8 cellular contexts compared by ENCODE assay signal in genomic region chr2:201432038-201432437, GRCh38. TPM values are rescaled to one million over a fixed set of nuclear protein-coding genes. Genes with fewer than 3 reads are reported as not detected.
DNase-seq lines count a peak whose midpoint lies in the region; ATAC-seq and TF ChIP-seq lines count a peak whose summit lies in the region.

No MANE protein-coding gene starts in this region.

- H3K4me2 ChIP-seq in OCI-LY7 (ENCODE audit: low read length): no peak overlapping the region

- ATAC-seq in sciatic nerve: peak; percentile 69
- no peak for ATAC-seq in HG03196 (IDR thresholded peaks at IDR 0.05; ENCODE audit: unreplicated experiment)

- H3K9me3 ChIP-seq in OCI-LY7 (ENCODE audit: low read length): no peaks in the 10 kb centered on the region; the same call in 1 of the 2 replicates

- H3K4me1 ChIP-seq in OCI-LY7 (ENCODE audit: insufficient read depth, low read length, poor library complexity, severe bottlenecking): no peaks in the 10 kb centered on the region

- H3K4me3 ChIP-seq in OCI-LY7 (ENCODE audit: low read depth, low read length, poor library complexity, severe bottlenecking): no peak overlapping the region

- H2AFZ ChIP-seq in OCI-LY7 (ENCODE audit: low read length): no peak overlapping the region

- peak overlapping the region; percentile 86 for H3K27ac Mint-ChIP-seq in T-helper 2 cell treated with Interferon-gamma antibody and Interleukin-4, amounts not matched to agents 5 μg/mL and 100 μg/mL, for 36 hours

- peak overlapping the region; percentile 62 for H3K4me3 Mint-ChIP-seq in T-helper 2 cell treated with Interferon-gamma antibody and Interleukin-4, amounts not matched to agents 5 μg/mL and 100 μg/mL, for 36 hours

- no peak for TF ChIP-seq CTCF in OCI-LY7 (conservative IDR thresholded peaks at IDR 0.05; ENCODE audit: low read length)
- TF ChIP-seq CTCF in GM20000 (IDR thresholded peaks at IDR 0.05; ENCODE audit: extremely low read depth, missing control alignments): no peak

- H3K9me2 ChIP-seq in OCI-LY7 (ENCODE audit: insufficient read depth, low read length): no peaks in the 10 kb centered on the region

- H3K4me1 Mint-ChIP-seq in T-helper 2 cell treated with Interferon-gamma antibody and Interleukin-4, amounts not matched to agents 5 μg/mL and 100 μg/mL, for 36 hours (ENCODE audit: low read depth): peaks cover 40% of the 10 kb centered on the region

- BruUV-seq in OCI-LY7 (replicated peaks; lab: Mats Ljungman, UMichigan): no TSS peak

- H3K36me3 Mint-ChIP-seq in T-helper 2 cell treated with Interferon-gamma antibody and Interleukin-4, amounts not matched to agents 5 μg/mL and 100 μg/mL, for 36 hours (ENCODE audit: low read depth): peaks cover 28% of the 10 kb centered on the region

- H4K20me1 ChIP-seq in OCI-LY7 (ENCODE audit: insufficient read depth, low read length): no peaks in the 10 kb centered on the region

- POLR2A ChIA-PET in OCI-LY7 (lab: Charles Lee): interaction anchor here (1.3 kb wide), 1 partner anchor 9 kb away, joined by 3 read pairs; no protein-coding TSS in a partner anchor

- intact Hi-C loops in sciatic nerve (cut with DNase I): no loop called here
- intact Hi-C loops in OCI-LY7 (cut with micrococcal nuclease; ENCODE audit: unreplicated experiment): no loop called here

- H3K9me3 Mint-ChIP-seq in T-helper 2 cell treated with Interferon-gamma antibody and Interleukin-4, amounts not matched to agents 5 μg/mL and 100 μg/mL, for 36 hours: peaks cover 18% of the 10 kb centered on the region

- H3K27ac ChIP-seq in OCI-LY7 (ENCODE audit: low read depth, low read length, poor library complexity, severe bottlenecking): no peak overlapping the region

- no peaks in the 10 kb centered on the region for H3K36me3 ChIP-seq in OCI-LY7 (ENCODE audit: insufficient read depth, low read length)

- no peaks in the 10 kb centered on the region for H3K27me3 Mint-ChIP-seq in T-helper 2 cell treated with Interferon-gamma antibody and Interleukin-4, amounts not matched to agents 5 μg/mL and 100 μg/mL, for 36 hours (ENCODE audit: low read depth)

- peak; percentile 31 for DNase-seq in GM03348 (ENCODE audit: low spot score)
- no peak for DNase-seq in T-helper 2 cell treated with Interferon-gamma antibody and Interleukin-4, amounts not matched to agents 5 μg/mL and 100 μg/mL, for 36 hours (ENCODE audit: low spot score)
- peak; percentile 65 for DNase-seq in fibroblast of gingiva (ENCODE audit: low read depth)
- no peak for DNase-seq in sciatic nerve (ENCODE audit: low spot score)
- DNase-seq in OCI-LY7 (ENCODE audit: low spot score): no peak
- DNase-seq in NCI-H1105 treated with DMSO at 0.1 percent for 48 hours (lab: John Stamatoyannopoulos, UW): no peak
- no peak for DNase-seq in GM20000 (ENCODE audit: low spot score)

- H3K79me2 ChIP-seq in OCI-LY7 (ENCODE audit: insufficient read depth, low read depth, low read length): peaks cover 9% of the 10 kb centered on the region; the same call in 1 of the 2 replicates

- CTCF ChIA-PET in OCI-LY7 (lab: Charles Lee; ENCODE audit: unreplicated experiment): interaction anchor here (1.3 kb wide), 1 partner anchor 200 kb away, joined by 3 read pairs; no protein-coding TSS in a partner anchor

RNA-seq across cellular contexts. Expression of gene TRAK2, which starts 19.2 kb away (rescaled TPM):
- total RNA-seq in sciatic nerve (55.1 TPM), OCI-LY7 (2022) (11.3 and 11.9 TPM in 2 replicates)
- 4.9 and 7.1 TPM in 2 replicates for total RNA-seq in OCI-LY7 (2014; rRNA removed; shearing (Covaris generic))

RNA-seq across cellular contexts. Expression of gene STRADB, which starts 19.5 kb away (rescaled TPM):
- total RNA-seq in sciatic nerve (44.6 TPM), OCI-LY7 (2022) (21.4 and 23.4 TPM in 2 replicates)
- 8.4 and 11.9 TPM in 2 replicates for total RNA-seq in OCI-LY7 (2014; rRNA removed; shearing (Covaris generic))

Comparison
In these comparisons a context has a peak if more than half of its experiments do, and no peak if none do; other contexts are left out.
1. DNase-seq: peak in GM03348 (single experiment) and fibroblast of gingiva (single experiment); none in T-helper 2 cell treated with Interferon-gamma antibody and Interleukin-4, amounts not matched to agents 5 μg/mL and 100 μg/mL, for 36 hours (single experiment), sciatic nerve (single experiment), OCI-LY7 (single experiment), NCI-H1105 treated with DMSO at 0.1 percent for 48 hours (single experiment) and GM20000 (single experiment).